ENCODE assay signal across 12 cellular contexts in genomic region chr2:45007961-45008295, GRCh38. TPM values are rescaled to one million over a fixed set of nuclear protein-coding genes. Genes with fewer than 3 reads are reported as not detected.
DNase-seq lines count a peak whose midpoint lies in the region; ATAC-seq and TF ChIP-seq lines count a peak whose summit lies in the region.
"Had no signal": no experiment of that assay in that cellular context is flagged by ENCODE, and none has a peak within 500 bp of the region (broad histone marks: within the 10 kb centered on the region; RNA-seq: fewer than 3 reads in every experiment).

No MANE protein-coding gene starts in this region.

- no peak overlapping the region for H3K4me2 ChIP-seq in GM23248 (ENCODE audit: unreplicated experiment)

- H3K4me3 ChIP-seq in lower lobe of right lung (peak overlapping the region; percentile 54), GM23248 (no peak overlapping the region)

- in situ Hi-C loops in GM23248 (cut with MboI) = no loop called here

- no peaks in the 10 kb centered on the region for H4K20me1 ChIP-seq in GM23248 (ENCODE audit: insufficient read depth)

- H2AFZ ChIP-seq in GM23248 = no peak overlapping the region

- WGBS in GM23248 (ENCODE audit: low coverage in 1 of 2, low lambda C conversion rate in 2 of 2, missing lambda C conversion rate in 2 of 2), 2 experiments = 87 to 96% methylated on average over 6 of the region's 6 CpGs

- peaks cover 10% of the 10 kb centered on the region for H3K4me1 Mint-ChIP-seq in activated T-helper 17 cell treated with anti-CD3 and anti-CD28 coated beads, Interleukin-2, amount 50 U/mL, for 72 hours
- H3K4me1 Mint-ChIP-seq in stimulated activated naive B cell treated with anti-CD40 and anti-IgM and Interleukin-4, amounts not matched to agents 10 μg/mL and 1 μg/mL and 100 μg/mL, for 72 hours = peaks cover 48 to 83% of the 10 kb centered on the region in 2 donors

- H3K27me3 Mint-ChIP-seq in activated T-helper 17 cell treated with anti-CD3 and anti-CD28 coated beads, Interleukin-2, amount 50 U/mL, for 72 hours = peaks cover 61% of the 10 kb centered on the region
- H3K27me3 Mint-ChIP-seq in stimulated activated naive B cell treated with anti-CD40 and anti-IgM and Interleukin-4, amounts not matched to agents 10 μg/mL and 1 μg/mL and 100 μg/mL, for 72 hours = peaks cover 83 to 97% of the 10 kb centered on the region in 2 donors

- H3K27ac ChIP-seq in lower lobe of right lung = no peak overlapping the region
- no peak overlapping the region for H3K27ac ChIP-seq in GM23248

- no peaks in the 10 kb centered on the region for H3K79me2 ChIP-seq in GM23248 (ENCODE audit: insufficient read depth)

- peak overlapping the region; percentile 17 for H3K4me3 Mint-ChIP-seq in activated T-helper 17 cell treated with anti-CD3 and anti-CD28 coated beads, Interleukin-2, amount 50 U/mL, for 72 hours
- peak overlapping the region in 1 of 2 donors; percentile 44 for H3K4me3 Mint-ChIP-seq in stimulated activated naive B cell treated with anti-CD40 and anti-IgM and Interleukin-4, amounts not matched to agents 10 μg/mL and 1 μg/mL and 100 μg/mL, for 72 hours

- H3K9ac ChIP-seq in GM23248 = no peak overlapping the region

- DNase-seq in activated CD8-positive, alpha-beta memory T cell treated with anti-CD3 and anti-CD28 coated beads for 24 hours = peak; percentile 54
- DNase-seq in activated CD8-positive, alpha-beta memory T cell treated with anti-CD3 and anti-CD28 coated beads, Interleukin-2, amount 50 U/mL, for 4 hours = no peak
- DNase-seq in lower lobe of right lung (no peak), 8988T (no peak), middle frontal gyrus (ENCODE audit: extremely low spot score, low spot score) (no peak), GM23248 (no peak)
- no peak for DNase-seq in stimulated activated naive B cell treated with anti-CD40 and anti-IgM and Interleukin-4, amounts not matched to agents 10 μg/mL and 1 μg/mL and 100 μg/mL, for 72 hours
- DNase-seq: caudate nucleus, DND-41, NCI-H187 treated with DMSO at 0.1 percent for 48 hours, OCI-M1 had no signal

- H3K27me3 ChIP-seq in lower lobe of right lung (ENCODE audit: low read depth) = peaks cover 97% of the 10 kb centered on the region
- H3K27me3 ChIP-seq in GM23248 (replicated peaks; ENCODE audit: insufficient read depth) = peaks cover 39% of the 10 kb centered on the region

- H3K9me2 ChIP-seq in GM23248 (ENCODE audit: insufficient read depth) = no peaks in the 10 kb centered on the region

- no peak for TF ChIP-seq CTCF in lower lobe of right lung (IDR thresholded peaks at IDR 0.05)

- H3K4me1 ChIP-seq in lower lobe of right lung (peaks cover 44% of the 10 kb centered on the region), GM23248 (ENCODE audit: insufficient read depth) (no peaks in the 10 kb centered on the region)

- intact Hi-C loops in lower lobe of right lung (cut with DNase I) = no loop called here

- peaks cover 6% of the 10 kb centered on the region; the same call in 1 of the 2 replicates for H3F3A ChIP-seq in GM23248 (ENCODE audit: insufficient read depth)

- no peaks in the 10 kb centered on the region for H3K36me3 Mint-ChIP-seq in activated T-helper 17 cell treated with anti-CD3 and anti-CD28 coated beads, Interleukin-2, amount 50 U/mL, for 72 hours (ENCODE audit: low read depth)
- no peaks in the 10 kb centered on the region for H3K36me3 Mint-ChIP-seq in stimulated activated naive B cell treated with anti-CD40 and anti-IgM and Interleukin-4, amounts not matched to agents 10 μg/mL and 1 μg/mL and 100 μg/mL, for 72 hours

- no peak for ATAC-seq in activated T-helper 17 cell treated with anti-CD3 and anti-CD28 coated beads, Interleukin-2, amount 50 U/mL, for 72 hours (replicated peaks)
- ATAC-seq in lower lobe of right lung = no peak
- ATAC-seq in stimulated activated naive B cell treated with anti-CD40 and anti-IgM and Interleukin-4, amounts not matched to agents 10 μg/mL and 1 μg/mL and 100 μg/mL, for 72 hours (replicated peaks) = no peak

- H3K9me3 Mint-ChIP-seq in activated T-helper 17 cell treated with anti-CD3 and anti-CD28 coated beads, Interleukin-2, amount 50 U/mL, for 72 hours = no peaks in the 10 kb centered on the region
- no peaks in the 10 kb centered on the region for H3K9me3 Mint-ChIP-seq in stimulated activated naive B cell treated with anti-CD40 and anti-IgM and Interleukin-4, amounts not matched to agents 10 μg/mL and 1 μg/mL and 100 μg/mL, for 72 hours

- H3K36me3 ChIP-seq in lower lobe of right lung (no peaks in the 10 kb centered on the region), GM23248 (ENCODE audit: low read depth) (no peaks in the 10 kb centered on the region)

- H3K9me3 ChIP-seq in lower lobe of right lung (no peaks in the 10 kb centered on the region), GM23248 (ENCODE audit: low read depth) (no peaks in the 10 kb centered on the region)

- H3K27ac Mint-ChIP-seq in activated T-helper 17 cell treated with anti-CD3 and anti-CD28 coated beads, Interleukin-2, amount 50 U/mL, for 72 hours = no peak overlapping the region
- H3K27ac Mint-ChIP-seq in stimulated activated naive B cell treated with anti-CD40 and anti-IgM and Interleukin-4, amounts not matched to agents 10 μg/mL and 1 μg/mL and 100 μg/mL, for 72 hours = peak overlapping the region; percentile 54

RNA-seq across cellular contexts. Expression of gene SIX2, which starts 1.3 kb away (rescaled TPM):
- not detected for total RNA-seq in activated T-helper 17 cell treated with anti-CD3 and anti-CD28 coated beads, Interleukin-2, amount 50 U/mL, for 72 hours
- 0.38 TPM for total RNA-seq in lower lobe of right lung
- total RNA-seq in GM23248 (2014; rRNA removed; shearing (Covaris generic)) = 0.63 TPM in 1 of 2 replicates, not detected in the other
- 0.19 and 0.22 TPM in 2 replicates for polyA plus RNA-seq in GM23248 (2016; fragmentation: Nextera tagmentation; extraction: Ambion mirVana)
